In genomic region chr10:1029838-1030237, GRCh38 we compare ENCODE assay signal across 38 cellular contexts. TPM values are rescaled to one million over a fixed set of nuclear protein-coding genes. Genes with fewer than 3 reads are reported as not detected.
"Had no signal": no experiment of that assay in that cellular context is flagged by ENCODE, and none has a peak within 500 bp of the region (broad histone marks: within the 10 kb centered on the region; RNA-seq: fewer than 3 reads in every experiment).

No MANE protein-coding gene starts in this region.

- H3K4me3 ChIP-seq: adrenal gland, body of pancreas, cardiac muscle cell had no signal

- H3K36me3 ChIP-seq: adrenal gland, cardiac muscle cell had no signal

- H3K27me3 Mint-ChIP-seq: activated B cell treated with CpG ODN at 0.5 μM for 24 hours; activated CD4-positive, alpha-beta memory T cell treated with anti-CD3 and anti-CD28 coated beads for 36 hours; activated CD4-positive, alpha-beta T cell treated with anti-CD3 and anti-CD28 coated beads, Interleukin-2, amount 10 ng/mL, durations not matched to agents 24 days and 14 days; activated CD8-positive, alpha-beta T cell treated with anti-CD3 and anti-CD28 coated beads for 36 hours; activated naive CD8-positive, alpha-beta T cell treated with anti-CD3 and anti-CD28 coated beads for 36 hours; activated T-helper 17 cell treated with anti-CD3 and anti-CD28 coated beads, Interleukin-2, amount 50 U/mL, for 72 hours had no signal

- H3K27me3 ChIP-seq: adrenal gland, body of pancreas, cardiac muscle cell had no signal

- H3K9me3 Mint-ChIP-seq: activated B cell treated with CpG ODN at 0.5 μM for 24 hours; activated CD4-positive, alpha-beta memory T cell treated with anti-CD3 and anti-CD28 coated beads for 36 hours; activated CD4-positive, alpha-beta T cell treated with anti-CD3 and anti-CD28 coated beads, Interleukin-2, amount 10 ng/mL, durations not matched to agents 24 days and 14 days; activated CD8-positive, alpha-beta T cell treated with anti-CD3 and anti-CD28 coated beads for 36 hours; activated naive CD4-positive, alpha-beta T cell treated with anti-CD3 and anti-CD28 coated beads for 36 hours; activated naive CD4-positive, alpha-beta T cell treated with anti-CD3 and anti-CD28 coated beads, Interleukin-2, amount 50 U/mL, for 72 hours; activated naive CD8-positive, alpha-beta T cell treated with anti-CD3 and anti-CD28 coated beads for 36 hours; activated T-cell treated with anti-CD3 and anti-CD28 coated beads, Interleukin-2, amount 50 U/mL, for 4 hours; activated T-cell treated with anti-CD3 and anti-CD28 coated beads, Interleukin-2, amount 50 U/mL, for 72 hours; activated T-helper 1 cell treated with anti-CD3 and anti-CD28 coated beads, Interleukin-12 subunit alpha, Interleukin-12 subunit beta, Interleukin-2, Interleukin-4 antibody, amounts not matched to agents 30 ng/mL and 10 ng/mL and 1 ng/mL, durations not matched to agents 14 hours and 24 hours and 36 hours; activated T-helper 17 cell treated with anti-CD3 and anti-CD28 coated beads, Interleukin-2, amount 50 U/mL, for 72 hours; T-helper 1 cell treated with Interleukin-12 subunit alpha and Interleukin-12 subunit beta and Interleukin-4 antibody, amounts not matched to agents 30 μg/mL and 1 μg/mL, for 36 hours; T-helper 2 cell treated with Interferon-gamma antibody and Interleukin-4, amounts not matched to agents 5 μg/mL and 100 μg/mL, for 36 hours had no signal

- H3K9me3 ChIP-seq: adrenal gland, body of pancreas had no signal

- H3K36me3 Mint-ChIP-seq: activated naive CD4-positive, alpha-beta T cell treated with anti-CD3 and anti-CD28 coated beads, Interleukin-2, amount 50 U/mL, for 72 hours; activated naive CD8-positive, alpha-beta T cell treated with anti-CD3 and anti-CD28 coated beads for 36 hours had no signal

- ATAC-seq: activated CD8-positive, alpha-beta T cell treated with anti-CD3 and anti-CD28 coated beads for 36 hours; activated naive CD4-positive, alpha-beta T cell treated with anti-CD3 and anti-CD28 coated beads, Interleukin-2, amount 50 U/mL, for 72 hours; activated T-cell treated with anti-CD3 and anti-CD28 coated beads, Interleukin-2, amount 50 U/mL, for 4 hours; activated T-cell treated with anti-CD3 and anti-CD28 coated beads, Interleukin-2, amount 50 U/mL, for 72 hours; activated T-helper 17 cell treated with anti-CD3 and anti-CD28 coated beads, Interleukin-2, amount 50 U/mL, for 72 hours; body of pancreas had no signal

- H3K27ac ChIP-seq: adrenal gland, body of pancreas, cardiac muscle cell, VCaP had no signal

- H3K27ac Mint-ChIP-seq: activated B cell treated with CpG ODN at 0.5 μM for 24 hours; activated CD4-positive, alpha-beta memory T cell treated with anti-CD3 and anti-CD28 coated beads for 36 hours; activated CD4-positive, alpha-beta T cell treated with anti-CD3 and anti-CD28 coated beads, Interleukin-2, amount 10 ng/mL, durations not matched to agents 24 days and 14 days; activated CD8-positive, alpha-beta T cell treated with anti-CD3 and anti-CD28 coated beads for 36 hours; activated naive CD4-positive, alpha-beta T cell treated with anti-CD3 and anti-CD28 coated beads for 36 hours; activated naive CD4-positive, alpha-beta T cell treated with anti-CD3 and anti-CD28 coated beads, Interleukin-2, amount 50 U/mL, for 72 hours; activated naive CD8-positive, alpha-beta T cell treated with anti-CD3 and anti-CD28 coated beads for 36 hours; activated T-cell treated with anti-CD3 and anti-CD28 coated beads, Interleukin-2, amount 50 U/mL, for 72 hours; activated T-helper 1 cell treated with anti-CD3 and anti-CD28 coated beads, Interleukin-12 subunit alpha, Interleukin-12 subunit beta, Interleukin-2, Interleukin-4 antibody, amounts not matched to agents 30 ng/mL and 10 ng/mL and 1 ng/mL, durations not matched to agents 14 hours and 24 hours and 36 hours; activated T-helper 17 cell treated with anti-CD3 and anti-CD28 coated beads, Interleukin-2, amount 50 U/mL, for 72 hours; T-helper 1 cell treated with Interleukin-12 subunit alpha and Interleukin-12 subunit beta and Interleukin-4 antibody, amounts not matched to agents 30 μg/mL and 1 μg/mL, for 36 hours; T-helper 2 cell treated with Interferon-gamma antibody and Interleukin-4, amounts not matched to agents 5 μg/mL and 100 μg/mL, for 36 hours had no signal

- FAIRE-seq: astrocyte, bronchial epithelial cell, TTC549 had no signal

- H3K4me1 Mint-ChIP-seq: activated B cell treated with CpG ODN at 0.5 μM for 24 hours; activated CD4-positive, alpha-beta T cell treated with anti-CD3 and anti-CD28 coated beads, Interleukin-2, amount 10 ng/mL, durations not matched to agents 24 days and 14 days; activated naive CD8-positive, alpha-beta T cell treated with anti-CD3 and anti-CD28 coated beads for 36 hours; activated T-helper 17 cell treated with anti-CD3 and anti-CD28 coated beads, Interleukin-2, amount 50 U/mL, for 72 hours had no signal

- H3K4me1 ChIP-seq: adrenal gland, body of pancreas had no signal

- DNase-seq: activated B cell treated with CpG ODN at 0.5 μM for 24 hours; activated CD4-positive, alpha-beta memory T cell treated with anti-CD3 and anti-CD28 coated beads for 36 hours; activated CD4-positive, alpha-beta T cell treated with anti-CD3 and anti-CD28 coated beads for 4 hours; activated CD4-positive, alpha-beta T cell treated with anti-CD3 and anti-CD28 coated beads, Interleukin-2, amount 10 ng/mL, durations not matched to agents 24 days and 14 days; activated CD4-positive, alpha-beta T cell treated with anti-CD3 and anti-CD28 coated beads, Interleukin-2, amount 50 U/mL, for 1 hour; activated CD4-positive, alpha-beta T cell treated with anti-CD3 and anti-CD28 coated beads, Interleukin-2, amount 50 U/mL, for 4 hours; activated CD4-positive, CD25-positive, alpha-beta regulatory T cell treated with anti-CD3 and anti-CD28 coated beads, Interleukin-2, amount 50 U/mL, for 72 hours; activated CD8-positive, alpha-beta memory T cell treated with anti-CD3 and anti-CD28 coated beads, Interleukin-2, amount 50 U/mL, for 4 hours; activated CD8-positive, alpha-beta T cell treated with anti-CD3 and anti-CD28 coated beads for 36 hours; activated effector memory CD4-positive, alpha-beta T cell treated with anti-CD3 and anti-CD28 coated beads, Interleukin-2, amount 50 U/mL, for 16 hours; activated gamma-delta T cell treated with Interleukin-2 at 50 U/mL for 16 hours; activated naive CD4-positive, alpha-beta T cell; activated naive CD4-positive, alpha-beta T cell treated with anti-CD3 and anti-CD28 coated beads for 36 hours; activated naive CD4-positive, alpha-beta T cell treated with anti-CD3 and anti-CD28 coated beads, Interleukin-2, amount 50 U/mL, for 16 hours; activated naive CD8-positive, alpha-beta T cell treated with anti-CD3 and anti-CD28 coated beads for 36 hours; activated T-cell treated with anti-CD3 and anti-CD28 coated beads for 4 hours; activated T-cell treated with anti-CD3 and anti-CD28 coated beads, Interleukin-2, amount 50 U/mL, for 1 hour; activated T-cell treated with anti-CD3 and anti-CD28 coated beads, Interleukin-2, amount 50 U/mL, for 4 hours; activated T-cell treated with anti-CD3 and anti-CD28 coated beads, Interleukin-2, amount 50 U/mL, for 72 hours; adrenal gland; amniotic stem cell; aorta; body of pancreas; central memory CD4-positive, alpha-beta T cell; T-helper 1 cell; T-helper 2 cell; T-helper 9 cell had no signal

- H3K4me3 Mint-ChIP-seq: activated B cell treated with CpG ODN at 0.5 μM for 24 hours; activated CD4-positive, alpha-beta memory T cell treated with anti-CD3 and anti-CD28 coated beads for 36 hours; activated CD4-positive, alpha-beta T cell treated with anti-CD3 and anti-CD28 coated beads, Interleukin-2, amount 10 ng/mL, durations not matched to agents 24 days and 14 days; activated CD8-positive, alpha-beta T cell treated with anti-CD3 and anti-CD28 coated beads for 36 hours; activated naive CD4-positive, alpha-beta T cell treated with anti-CD3 and anti-CD28 coated beads for 36 hours; activated naive CD8-positive, alpha-beta T cell treated with anti-CD3 and anti-CD28 coated beads for 36 hours; activated T-cell treated with anti-CD3 and anti-CD28 coated beads, Interleukin-2, amount 50 U/mL, for 4 hours; activated T-cell treated with anti-CD3 and anti-CD28 coated beads, Interleukin-2, amount 50 U/mL, for 72 hours; activated T-helper 1 cell treated with anti-CD3 and anti-CD28 coated beads, Interleukin-12 subunit alpha, Interleukin-12 subunit beta, Interleukin-2, Interleukin-4 antibody, amounts not matched to agents 30 ng/mL and 10 ng/mL and 1 ng/mL, durations not matched to agents 14 hours and 24 hours and 36 hours; activated T-helper 17 cell treated with anti-CD3 and anti-CD28 coated beads, Interleukin-2, amount 50 U/mL, for 72 hours; T-helper 1 cell treated with Interleukin-12 subunit alpha and Interleukin-12 subunit beta and Interleukin-4 antibody, amounts not matched to agents 30 μg/mL and 1 μg/mL, for 36 hours; T-helper 2 cell treated with Interferon-gamma antibody and Interleukin-4, amounts not matched to agents 5 μg/mL and 100 μg/mL, for 36 hours had no signal

RNA-seq across cellular contexts. Expression of gene IDI2, which starts 4.2 kb away (rescaled TPM):
- total RNA-seq: activated B cell treated with CpG ODN at 0.5 μM for 24 hours; activated CD4-positive, alpha-beta memory T cell treated with anti-CD3 and anti-CD28 coated beads for 36 hours; activated CD4-positive, alpha-beta T cell treated with anti-CD3 and anti-CD28 coated beads, Interleukin-2, amount 10 ng/mL, durations not matched to agents 24 days and 14 days; activated CD8-positive, alpha-beta memory T cell treated with anti-CD3 and anti-CD28 coated beads for 36 hours; activated CD8-positive, alpha-beta T cell treated with anti-CD3 and anti-CD28 coated beads for 36 hours; activated naive CD4-positive, alpha-beta T cell treated with anti-CD3 and anti-CD28 coated beads for 36 hours; activated naive CD4-positive, alpha-beta T cell treated with anti-CD3 and anti-CD28 coated beads, Interleukin-2, amount 50 U/mL, for 72 hours; activated naive CD8-positive, alpha-beta T cell treated with anti-CD3 and anti-CD28 coated beads for 36 hours; activated T-cell treated with anti-CD3 and anti-CD28 coated beads, Interleukin-2, amount 50 U/mL, for 4 hours; activated T-cell treated with anti-CD3 and anti-CD28 coated beads, Interleukin-2, amount 50 U/mL, for 72 hours; activated T-helper 1 cell treated with anti-CD3 and anti-CD28 coated beads, Interleukin-12 subunit alpha, Interleukin-12 subunit beta, Interleukin-2, Interleukin-4 antibody, amounts not matched to agents 30 ng/mL and 10 ng/mL and 1 ng/mL, durations not matched to agents 14 hours and 24 hours and 36 hours; aorta; astrocyte; body of pancreas; bronchial epithelial cell; cardiac muscle cell had no signal
- polyA plus RNA-seq: cardiac muscle cell had no signal
